In the genomic region with DNA sequence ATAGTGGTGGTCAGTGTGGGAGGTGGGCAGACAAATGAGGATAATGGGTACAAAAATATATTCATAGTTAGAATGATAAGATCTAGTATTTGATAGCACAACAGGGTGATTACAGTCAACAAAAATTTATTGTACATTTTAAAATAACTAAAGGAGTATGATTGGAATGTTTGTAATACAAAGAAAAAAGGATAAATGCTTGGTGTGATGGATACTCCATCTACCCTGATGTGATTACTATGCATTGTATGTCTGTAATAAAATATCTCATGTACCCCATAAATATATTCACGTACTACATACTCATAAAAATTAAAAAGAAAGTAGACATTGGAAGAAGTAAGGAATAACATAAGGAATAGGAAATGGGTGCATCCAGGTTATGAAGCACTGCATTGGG, we compare ENCODE assay signal across 22 cellular contexts. TPM values are rescaled to one million over a fixed set of nuclear protein-coding genes. Genes with fewer than 3 reads are reported as not detected.
DNase-seq lines count a peak whose midpoint lies in the region; TF ChIP-seq lines count a peak whose summit lies in the region.
"Had no signal": no experiment of that assay in that cellular context is flagged by ENCODE, and none has a peak within 500 bp of the region (broad histone marks: within the 10 kb centered on the region; RNA-seq: fewer than 3 reads in every experiment).

No MANE protein-coding gene starts in this region.

- TF ChIP-seq RAD21 in SK-N-SH (IDR thresholded peaks at IDR 0.05; ENCODE audit: low read length): no peak

- H3K27me3 ChIP-seq in SK-N-SH (ENCODE audit: insufficient read depth): no peaks in the 10 kb centered on the region
- no peaks in the 10 kb centered on the region for H3K27me3 ChIP-seq in sigmoid colon
- H3K27me3 ChIP-seq in tibial artery: no peaks in the 10 kb centered on the region
- H3K27me3 ChIP-seq in colonic mucosa: no peaks in the 10 kb centered on the region
- H3K27me3 ChIP-seq: Peyer's patch, SJSA1 had no signal

- TF ChIP-seq CTCF in SK-N-SH (IDR thresholded peaks at IDR 0.05) (no peak), sigmoid colon (IDR thresholded peaks at IDR 0.05) (no peak), tibial artery (IDR thresholded peaks at IDR 0.05) (no peak), colonic mucosa (IDR thresholded peaks at IDR 0.05) (no peak)

- peaks cover 8% of the 10 kb centered on the region for H3K9me3 Mint-ChIP-seq in activated CD4-positive, alpha-beta T cell treated with anti-CD3 and anti-CD28 coated beads, Interleukin-2, amount 10 ng/mL, durations not matched to agents 24 days and 14 days
- H3K9me3 Mint-ChIP-seq in activated T-helper 1 cell treated with anti-CD3 and anti-CD28 coated beads, Interleukin-12 subunit alpha, Interleukin-12 subunit beta, Interleukin-2, Interleukin-4 antibody, amounts not matched to agents 30 ng/mL and 10 ng/mL and 1 ng/mL, durations not matched to agents 14 hours and 24 hours and 36 hours: peaks cover 20% of the 10 kb centered on the region

- no peak for TF ChIP-seq POLR2A in sigmoid colon (IDR thresholded peaks at IDR 0.05)

- no peak for TF ChIP-seq EP300 in SK-N-SH (IDR thresholded peaks at IDR 0.05; ENCODE audit: borderline replicate concordance in 1 of 2, low read depth in 1 of 2, low read length in 1 of 2)
- TF ChIP-seq EP300 in sigmoid colon (IDR thresholded peaks at IDR 0.05): no peak

- 67% methylated on average over 1 of the region's 1 CpG for WGBS in SK-N-SH (ENCODE audit: low lambda C conversion rate)
- 92 to 95% methylated on average over 1 of the region's 1 CpG for WGBS in sigmoid colon, 2 donors

- no peak overlapping the region for H3K4me3 Mint-ChIP-seq in activated CD4-positive, alpha-beta T cell treated with anti-CD3 and anti-CD28 coated beads, Interleukin-2, amount 10 ng/mL, durations not matched to agents 24 days and 14 days
- H3K4me3 Mint-ChIP-seq in activated T-helper 1 cell treated with anti-CD3 and anti-CD28 coated beads, Interleukin-12 subunit alpha, Interleukin-12 subunit beta, Interleukin-2, Interleukin-4 antibody, amounts not matched to agents 30 ng/mL and 10 ng/mL and 1 ng/mL, durations not matched to agents 14 hours and 24 hours and 36 hours: no peak overlapping the region
- H3K4me3 Mint-ChIP-seq: CD4-positive, alpha-beta T cell; GM23338; IgD-negative memory B cell had no signal

- CTCF ChIA-PET in SK-N-SH (lab: Yijun Ruan, JAX): interaction anchor here (1.1 to 1.5 kb wide), 3 partner anchors 96 to 209 kb away, joined by 3 to 5 read pairs (median 4); no protein-coding TSS in a partner anchor

- no peak overlapping the region for H3K4me3 ChIP-seq in SK-N-SH (ENCODE audit: low read depth in 2 of 2, low read length in 1 of 2)
- H3K4me3 ChIP-seq in sigmoid colon: no peak overlapping the region
- H3K4me3 ChIP-seq in tibial artery: no peak overlapping the region
- no peak overlapping the region for H3K4me3 ChIP-seq in colonic mucosa
- H3K4me3 ChIP-seq: GM23338, HAP-1, Peyer's patch, SJSA1 had no signal

- 0 out of 2 replicates have a peak overlapping the region, but pooled peaks have one; percentile 23 for H3K4me2 ChIP-seq in SK-N-SH
- H3K4me2 ChIP-seq: GM23338 had no signal

- DNase-seq in SK-N-SH (no peak), caudate nucleus (lab: John Stamatoyannopoulos, UW) (no peak), sigmoid colon (no peak), tibial artery (no peak), colonic mucosa (no peak)
- no peak for DNase-seq in activated CD4-positive, alpha-beta T cell treated with anti-CD3 and anti-CD28 coated beads, Interleukin-2, amount 10 ng/mL, durations not matched to agents 24 days and 14 days
- no peak for DNase-seq in activated T-helper 1 cell treated with anti-CD3 and anti-CD28 coated beads, Interleukin-12 subunit alpha, Interleukin-12 subunit beta, Interleukin-2, Interleukin-4 antibody, amounts not matched to agents 30 ng/mL and 10 ng/mL and 1 ng/mL, durations not matched to agents 14 hours and 24 hours and 36 hours (ENCODE audit: low spot score)
- DNase-seq: CD4-positive, alpha-beta T cell; COR-L47; DMS 273 treated with DMSO at 0.1 percent for 48 hours; DND-41; NCI-H1694; NCI-H2081; NCI-H2171; NCI-H345; NCI-H524 treated with DMSO at 0.1 percent for 48 hours; NCI-H82; Peyer's patch had no signal

- H3K4me1 ChIP-seq in SK-N-SH (ENCODE audit: control insufficient read depth in 1 of 2, insufficient read depth in 2 of 2, low read depth in 1 of 2, low read length in 1 of 2) (peaks cover 8 to 11% of the 10 kb centered on the region in 2 experiments; a peak in 2 of 4 replicates), sigmoid colon (peaks cover 0 to 27% (median 20%) of the 10 kb centered on the region in 4 donors), tibial artery (peaks cover 0 to 19% (median 9%) of the 10 kb centered on the region in 4 donors), colonic mucosa (no peaks in the 10 kb centered on the region)
- H3K4me1 ChIP-seq: HAP-1, Peyer's patch, SJSA1 had no signal

- no peaks in the 10 kb centered on the region for H3K9me2 ChIP-seq in SK-N-SH

- H4K20me1 ChIP-seq in SK-N-SH (ENCODE audit: insufficient read depth): no peaks in the 10 kb centered on the region

- no peak overlapping the region for H3K27ac Mint-ChIP-seq in activated CD4-positive, alpha-beta T cell treated with anti-CD3 and anti-CD28 coated beads, Interleukin-2, amount 10 ng/mL, durations not matched to agents 24 days and 14 days
- no peak overlapping the region for H3K27ac Mint-ChIP-seq in activated T-helper 1 cell treated with anti-CD3 and anti-CD28 coated beads, Interleukin-12 subunit alpha, Interleukin-12 subunit beta, Interleukin-2, Interleukin-4 antibody, amounts not matched to agents 30 ng/mL and 10 ng/mL and 1 ng/mL, durations not matched to agents 14 hours and 24 hours and 36 hours
- H3K27ac Mint-ChIP-seq: CD4-positive, alpha-beta T cell; GM23338; IgD-negative memory B cell had no signal

- H3K36me3 Mint-ChIP-seq in activated CD4-positive, alpha-beta T cell treated with anti-CD3 and anti-CD28 coated beads, Interleukin-2, amount 10 ng/mL, durations not matched to agents 24 days and 14 days (ENCODE audit: low read depth): peaks cover 38% of the 10 kb centered on the region
- H3K36me3 Mint-ChIP-seq in activated T-helper 1 cell treated with anti-CD3 and anti-CD28 coated beads, Interleukin-12 subunit alpha, Interleukin-12 subunit beta, Interleukin-2, Interleukin-4 antibody, amounts not matched to agents 30 ng/mL and 10 ng/mL and 1 ng/mL, durations not matched to agents 14 hours and 24 hours and 36 hours (ENCODE audit: low read depth): peaks cover 22% of the 10 kb centered on the region

- no peaks in the 10 kb centered on the region for H3K4me1 Mint-ChIP-seq in activated CD4-positive, alpha-beta T cell treated with anti-CD3 and anti-CD28 coated beads, Interleukin-2, amount 10 ng/mL, durations not matched to agents 24 days and 14 days
- no peaks in the 10 kb centered on the region for H3K4me1 Mint-ChIP-seq in activated T-helper 1 cell treated with anti-CD3 and anti-CD28 coated beads, Interleukin-12 subunit alpha, Interleukin-12 subunit beta, Interleukin-2, Interleukin-4 antibody, amounts not matched to agents 30 ng/mL and 10 ng/mL and 1 ng/mL, durations not matched to agents 14 hours and 24 hours and 36 hours (ENCODE audit: low read depth)
- H3K4me1 Mint-ChIP-seq: GM23338 had no signal

- peaks cover 12% of the 10 kb centered on the region for H3F3A ChIP-seq in SK-N-SH (replicated peaks; ENCODE audit: insufficient read depth)

- H3K9me3 ChIP-seq in SK-N-SH (peaks cover 18% of the 10 kb centered on the region; the same call in 1 of the 2 replicates), sigmoid colon (peaks cover 0 to 9% (median 2%) of the 10 kb centered on the region in 4 donors), tibial artery (peaks cover 0 to 10% (median 8%) of the 10 kb centered on the region in 3 donors), colonic mucosa (no peaks in the 10 kb centered on the region)
- H3K9me3 ChIP-seq: HAP-1, SJSA1 had no signal

- intact Hi-C loops in sigmoid colon (cut with DNase I) (no loop called here), tibial artery (cut with DNase I; ENCODE audit: low total_unique reads) (loop anchor here (10.0 kb wide), 1 partner anchor 53 kb away; no protein-coding TSS in a partner anchor), colonic mucosa (cut with DNase I) (no loop called here)
- intact Hi-C loops in activated CD4-positive, alpha-beta T cell treated with anti-CD3 and anti-CD28 coated beads, Interleukin-2, amount 10 ng/mL, durations not matched to agents 24 days and 14 days (cut with micrococcal nuclease): no loop called here
- intact Hi-C loops in activated T-helper 1 cell treated with anti-CD3 and anti-CD28 coated beads, Interleukin-12 subunit alpha, Interleukin-12 subunit beta, Interleukin-2, Interleukin-4 antibody, amounts not matched to agents 30 ng/mL and 10 ng/mL and 1 ng/mL, durations not matched to agents 14 hours and 24 hours and 36 hours (cut with micrococcal nuclease): no loop called here

- H3K9ac ChIP-seq in SK-N-SH (no peak overlapping the region), colonic mucosa (ENCODE audit: low read depth in 2 of 2, low read length in 2 of 2) (no peak overlapping the region)

- peak overlapping the region; percentile 8; the same call in 1 of the 2 replicates for H2AFZ ChIP-seq in SK-N-SH (ENCODE audit: low read depth)
- H2AFZ ChIP-seq: GM23338 had no signal

- H3K27ac ChIP-seq in SK-N-SH (ENCODE audit: low read depth in 2 of 2, low read length in 1 of 2): no peak overlapping the region
- H3K27ac ChIP-seq in caudate nucleus (ENCODE audit: low read depth, low read length): peak overlapping the region; percentile 54
- peak overlapping the region in 3 of 4 donors; percentile 75 to 80 (median 78) for H3K27ac ChIP-seq in sigmoid colon
- peak overlapping the region; percentile 43 to 56 for H3K27ac ChIP-seq in tibial artery
- no peak overlapping the region for H3K27ac ChIP-seq in colonic mucosa
- H3K27ac ChIP-seq: Peyer's patch, SJSA1 had no signal

- no peaks in the 10 kb centered on the region for H3K79me2 ChIP-seq in SK-N-SH (ENCODE audit: insufficient read depth)

- peaks cover 6 to 18% of the 10 kb centered on the region in 2 experiments for H3K36me3 ChIP-seq in SK-N-SH (replicated peaks in 1 of 2; ENCODE audit: control insufficient read depth in 1 of 2, insufficient read depth in 2 of 2, low read length in 1 of 2)
- peaks cover 0 to 16% (median 0%) of the 10 kb centered on the region in 4 donors for H3K36me3 ChIP-seq in sigmoid colon
- H3K36me3 ChIP-seq in tibial artery: peaks cover 0 to 4% (median 0%) of the 10 kb centered on the region in 3 donors
- H3K36me3 ChIP-seq in colonic mucosa: no peaks in the 10 kb centered on the region
- H3K36me3 ChIP-seq: SJSA1 had no signal

- H3K27me3 Mint-ChIP-seq in activated CD4-positive, alpha-beta T cell treated with anti-CD3 and anti-CD28 coated beads, Interleukin-2, amount 10 ng/mL, durations not matched to agents 24 days and 14 days: no peaks in the 10 kb centered on the region
- H3K27me3 Mint-ChIP-seq in activated T-helper 1 cell treated with anti-CD3 and anti-CD28 coated beads, Interleukin-12 subunit alpha, Interleukin-12 subunit beta, Interleukin-2, Interleukin-4 antibody, amounts not matched to agents 30 ng/mL and 10 ng/mL and 1 ng/mL, durations not matched to agents 14 hours and 24 hours and 36 hours (ENCODE audit: insufficient read depth): no peaks in the 10 kb centered on the region
- H3K27me3 Mint-ChIP-seq: CD4-positive, alpha-beta T cell; IgD-negative memory B cell had no signal

- POLR2A ChIA-PET in SK-N-SH (lab: Yijun Ruan, JAX): no interaction called here

RNA-seq across cellular contexts. Expression of gene RRP8, which starts 15.4 kb away (rescaled TPM):
- 7.8 and 8.6 TPM in 2 replicates for polyA plus RNA-seq in SK-N-SH (2012; rRNA removed)
- polyA plus RNA-seq in SK-N-SH (2012; cell fraction: cytosol; rRNA removed): 8.1 and 9.8 TPM in 2 replicates
- 16.9 and 18.8 TPM in 2 replicates for polyA plus RNA-seq in SK-N-SH (2012; cell fraction: nucleus; rRNA removed)
- 10 to 100 TPM; 20.7 to 23.2 (median 21.7) TPM for total RNA-seq in sigmoid colon
- 10 to 100 TPM; 10.2 to 15.8 (median 12.3) TPM for polyA plus RNA-seq in sigmoid colon
- total RNA-seq in colonic mucosa: 10 to 100 TPM; 17.5 to 25.7 TPM
- total RNA-seq in activated CD4-positive, alpha-beta T cell treated with anti-CD3 and anti-CD28 coated beads, Interleukin-2, amount 10 ng/mL, durations not matched to agents 24 days and 14 days: 41.5 and 43.8 TPM in 2 replicates
- 38.8 and 40.5 TPM in 2 replicates for total RNA-seq in activated T-helper 1 cell treated with anti-CD3 and anti-CD28 coated beads, Interleukin-12 subunit alpha, Interleukin-12 subunit beta, Interleukin-2, Interleukin-4 antibody, amounts not matched to agents 30 ng/mL and 10 ng/mL and 1 ng/mL, durations not matched to agents 14 hours and 24 hours and 36 hours

RNA-seq across cellular contexts. Expression of gene ILK, which starts 15.6 kb away (rescaled TPM):
- 241 and 268 TPM in 2 replicates for polyA plus RNA-seq in SK-N-SH (2012; rRNA removed)
- polyA plus RNA-seq in SK-N-SH (2012; cell fraction: cytosol; rRNA removed): 142 and 187 TPM in 2 replicates
- 370 and 429 TPM in 2 replicates for polyA plus RNA-seq in SK-N-SH (2012; cell fraction: nucleus; rRNA removed)
- total RNA-seq in sigmoid colon: 100 to 1,000 TPM; 450 to 607 (median 548) TPM
- polyA plus RNA-seq in sigmoid colon: 100 to 1,000 TPM in 2 of 3 donors, 10 to 100 TPM in 1; 93.7 to 117 (median 100) TPM
- 100 to 1,000 TPM; 115 to 157 TPM for total RNA-seq in colonic mucosa
- total RNA-seq in activated CD4-positive, alpha-beta T cell treated with anti-CD3 and anti-CD28 coated beads, Interleukin-2, amount 10 ng/mL, durations not matched to agents 24 days and 14 days: 89.6 and 92.4 TPM in 2 replicates
- total RNA-seq in activated T-helper 1 cell treated with anti-CD3 and anti-CD28 coated beads, Interleukin-12 subunit alpha, Interleukin-12 subunit beta, Interleukin-2, Interleukin-4 antibody, amounts not matched to agents 30 ng/mL and 10 ng/mL and 1 ng/mL, durations not matched to agents 14 hours and 24 hours and 36 hours: 90.1 and 97.5 TPM in 2 replicates

RNA-seq across cellular contexts. Expression of gene TAF10, which starts 24.0 kb away (rescaled TPM):
- polyA plus RNA-seq in SK-N-SH (2012; rRNA removed) (163 and 213 TPM in 2 replicates), sigmoid colon (100 to 1,000 TPM in 2 of 3 donors, 10 to 100 TPM in 1; 67.6 to 148 (median 129) TPM)
- polyA plus RNA-seq in SK-N-SH (2012; cell fraction: cytosol; rRNA removed): 157 and 188 TPM in 2 replicates
- 180 and 245 TPM in 2 replicates for polyA plus RNA-seq in SK-N-SH (2012; cell fraction: nucleus; rRNA removed)
- total RNA-seq in sigmoid colon (10 to 100 TPM; 33.2 to 60.0 (median 49.0) TPM), colonic mucosa (100 to 1,000 TPM; 123 to 142 TPM)
- 140 and 141 TPM in 2 replicates for total RNA-seq in activated CD4-positive, alpha-beta T cell treated with anti-CD3 and anti-CD28 coated beads, Interleukin-2, amount 10 ng/mL, durations not matched to agents 24 days and 14 days
- 155 and 166 TPM in 2 replicates for total RNA-seq in activated T-helper 1 cell treated with anti-CD3 and anti-CD28 coated beads, Interleukin-12 subunit alpha, Interleukin-12 subunit beta, Interleukin-2, Interleukin-4 antibody, amounts not matched to agents 30 ng/mL and 10 ng/mL and 1 ng/mL, durations not matched to agents 14 hours and 24 hours and 36 hours

RNA-seq across cellular contexts. Expression of gene TPP1, which starts 31.2 kb away (rescaled TPM):
- polyA plus RNA-seq in SK-N-SH (2012; rRNA removed) (94.0 and 105 TPM in 2 replicates), sigmoid colon (10 to 100 TPM; 13.2 to 60.3 (median 55.5) TPM)
- polyA plus RNA-seq in SK-N-SH (2012; cell fraction: cytosol; rRNA removed): 81.8 and 90.2 TPM in 2 replicates
- polyA plus RNA-seq in SK-N-SH (2012; cell fraction: nucleus; rRNA removed): 115 and 129 TPM in 2 replicates
- total RNA-seq in sigmoid colon (10 to 100 TPM; 39.8 to 58.8 (median 45.9) TPM), colonic mucosa (100 to 1,000 TPM in 1 of 2 donors, 10 to 100 TPM in 1; 83.4 to 123 TPM)
- total RNA-seq in activated CD4-positive, alpha-beta T cell treated with anti-CD3 and anti-CD28 coated beads, Interleukin-2, amount 10 ng/mL, durations not matched to agents 24 days and 14 days: 32.2 and 35.2 TPM in 2 replicates
- 38.4 and 40.3 TPM in 2 replicates for total RNA-seq in activated T-helper 1 cell treated with anti-CD3 and anti-CD28 coated beads, Interleukin-12 subunit alpha, Interleukin-12 subunit beta, Interleukin-2, Interleukin-4 antibody, amounts not matched to agents 30 ng/mL and 10 ng/mL and 1 ng/mL, durations not matched to agents 14 hours and 24 hours and 36 hours

Comparison
In these comparisons a context has a peak if more than half of its experiments do, and no peak if none do; other contexts are left out.
1. H3K27ac ChIP-seq: peak in caudate nucleus (single experiment), sigmoid colon (3 of 4) and tibial artery (2 of 2); none in SK-N-SH (0 of 2) and colonic mucosa (single experiment).